17 cellular contexts compared by ENCODE assay signal in the genomic region with DNA sequence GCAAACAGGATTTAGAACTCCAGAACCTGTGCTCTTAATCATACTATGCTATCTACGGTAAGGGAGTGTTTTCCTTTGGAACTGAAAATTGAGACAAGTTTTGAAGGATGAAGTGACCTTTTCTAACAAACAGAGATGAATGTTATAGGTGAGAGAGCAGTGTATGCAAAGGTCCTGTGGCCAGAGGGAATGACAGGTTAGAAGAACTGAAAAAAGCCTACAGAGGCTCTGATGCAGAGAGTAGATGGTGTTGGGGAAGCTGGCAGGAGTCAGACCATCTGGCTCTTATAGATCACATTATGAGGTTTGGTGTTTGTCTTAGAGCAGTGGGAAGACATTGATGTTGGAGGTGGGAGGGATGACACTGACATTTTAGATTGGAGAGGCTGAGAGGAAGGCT. TPM values are rescaled to one million over a fixed set of nuclear protein-coding genes. Genes with fewer than 3 reads are reported as not detected.
DNase-seq lines count a peak whose midpoint lies in the region; ATAC-seq, FAIRE-seq and TF ChIP-seq lines count a peak whose summit lies in the region.
"Had no signal": no experiment of that assay in that cellular context is flagged by ENCODE, and none has a peak within 500 bp of the region (broad histone marks: within the 10 kb centered on the region; RNA-seq: fewer than 3 reads in every experiment).

No MANE protein-coding gene starts in this region.

- H3K23ac ChIP-seq in H1 (ENCODE audit: insufficient read length) = no peak overlapping the region

- 81% methylated on average over 1 of the region's 1 CpG; no CpG with 5 or more reads in 1 of the 2 experiments for WGBS in H1 (ENCODE audit: extremely low coverage in 1 of 2, insufficient coverage in 1 of 2, insufficient read length in 1 of 2, insufficient replicate concordance in 2 of 2, low coverage in 1 of 2, low lambda C conversion rate in 2 of 2, missing lambda C conversion rate in 1 of 2), 2 experiments

- no peak for TF ChIP-seq POLR2A in H1 (IDR thresholded peaks at IDR 0.05; ENCODE audit: control extremely low read depth in 1 of 2, low read depth in 2 of 2, low read length in 2 of 2)

- CTCF ChIA-PET in CD8-positive, alpha-beta T cell (lab: Charles Lee) = interaction anchor here (0.9 to 1.3 kb wide), 2 partner anchors 145 to 157 kb away, joined by 3 to 4 read pairs; no protein-coding TSS in a partner anchor
- CTCF ChIA-PET in H1 (lab: Charles Lee; ENCODE audit: partially characterized antibody) = interaction anchor here (1.3 to 2.5 kb wide), 3 partner anchors 101 to 434 kb away, joined by 3 to 10 read pairs (median 6); no protein-coding TSS in a partner anchor

- peaks cover 0 to 14% of the 10 kb centered on the region in 2 experiments for H4K20me1 ChIP-seq in H1 (replicated peaks in 1 of 2; ENCODE audit: control insufficient read depth in 1 of 2, insufficient read depth in 2 of 2, low read length in 2 of 2)

- no peak overlapping the region for H3K4me3 ChIP-seq in CD8-positive, alpha-beta T cell (ENCODE audit: low read depth, low read length)
- peak overlapping the region in 1 of 4 experiments; percentile 79; a peak in 1 of 8 replicates for H3K4me3 ChIP-seq in H1 (ENCODE audit: extremely low read depth in 1 of 4, insufficient read depth in 2 of 4, low read depth in 3 of 4, low read length in 4 of 4)

- no peak overlapping the region for H2AK5ac ChIP-seq in H1 (ENCODE audit: low read depth, low read length)

- no peak overlapping the region for H3K18ac ChIP-seq in H1 (ENCODE audit: extremely low read depth, low read length)

- H4K8ac ChIP-seq in H1 (ENCODE audit: extremely low read depth, insufficient read depth, low read length) = no peak overlapping the region

- no peak for TF ChIP-seq RAD21 in H1 (IDR thresholded peaks at IDR 0.05 in 1 of 2, conservative IDR thresholded peaks at IDR 0.05 in 1 of 2; ENCODE audit: low read depth in 2 of 2, low read length in 2 of 2)

- H2BK15ac ChIP-seq in H1 (ENCODE audit: low read length) = no peak overlapping the region

- H2AFZ ChIP-seq in H1 (ENCODE audit: low read length) = no peak overlapping the region

- H3K9me3 Mint-ChIP-seq in CD8-positive, alpha-beta T cell = no peaks in the 10 kb centered on the region
- no peaks in the 10 kb centered on the region; the same call in 1 of the 2 replicates for H3K9me3 Mint-ChIP-seq in HFFc6
- peaks cover 6% of the 10 kb centered on the region for H3K9me3 Mint-ChIP-seq in nephron
- H3K9me3 Mint-ChIP-seq: memory B cell had no signal

- no peak overlapping the region for H4K91ac ChIP-seq in H1 (replicated peaks; ENCODE audit: insufficient read length, low read length)

- H3K4me1 ChIP-seq in CD8-positive, alpha-beta T cell (ENCODE audit: insufficient read depth, low read length) = peaks cover 28% of the 10 kb centered on the region
- H3K4me1 ChIP-seq in H1 (replicated peaks in 1 of 4; ENCODE audit: control insufficient read depth in 3 of 4, insufficient read depth in 4 of 4, low read length in 3 of 4) = peaks cover 0 to 5% (median 2%) of the 10 kb centered on the region in 4 experiments; a peak in 6 of 7 replicates

- no peak for TF ChIP-seq CTCF in CD8-positive, alpha-beta T cell (IDR thresholded peaks at IDR 0.05)
- TF ChIP-seq CTCF in HFFc6 (IDR thresholded peaks at IDR 0.05) = no peak
- no peak for TF ChIP-seq CTCF in H1 (IDR thresholded peaks at IDR 0.05; ENCODE audit: control extremely low read depth in 1 of 3, insufficient read depth in 1 of 3, low read depth in 1 of 3, low read length in 3 of 3)
- TF ChIP-seq CTCF in nephron (IDR thresholded peaks at IDR 0.05; ENCODE audit: unreplicated experiment in 3 of 3) = no peak

- no peak overlapping the region for H3K27ac ChIP-seq in CD8-positive, alpha-beta T cell (ENCODE audit: low read depth, low read length)
- H3K27ac ChIP-seq in H1 (ENCODE audit: low read depth, low read length) = no peak overlapping the region
- H3K27ac ChIP-seq: esophagus squamous epithelium, SK-N-MC had no signal

- POLR2A ChIA-PET in CD8-positive, alpha-beta T cell (lab: Charles Lee) = no interaction called here
- POLR2A ChIA-PET in H1 (lab: Charles Lee; ENCODE audit: partially characterized antibody) = interaction anchor here (0.6 to 2.3 kb wide), 2 partner anchors 17 to 81 kb away, joined by 3 to 5 read pairs; no protein-coding TSS in a partner anchor

- no peak overlapping the region for H3K9ac ChIP-seq in H1 (replicated peaks in 1 of 4; ENCODE audit: extremely low read depth in 1 of 4, low read depth in 3 of 4, low read length in 3 of 4)

- H3K79me1 ChIP-seq in H1 (ENCODE audit: low read depth, low read length) = peaks cover 11% of the 10 kb centered on the region

- no peak for ATAC-seq in CD8-positive, alpha-beta T cell

- FAIRE-seq in H1 (lab: Jason Lieb, UNC) = no peak
- FAIRE-seq: G401.6 had no signal

- H2BK12ac ChIP-seq in H1 (ENCODE audit: low read depth, low read length) = no peak overlapping the region

- no peak for TF ChIP-seq EP300 in H1 (IDR thresholded peaks at IDR 0.05; ENCODE audit: borderline replicate concordance in 1 of 2, low read depth in 2 of 2, low read length in 2 of 2)

- no peak overlapping the region for H4K5ac ChIP-seq in H1 (ENCODE audit: insufficient read length, low read depth, low read length)

- H3K79me2 ChIP-seq in H1 (ENCODE audit: control insufficient read depth in 1 of 2, insufficient read depth in 2 of 2, low read length in 2 of 2) = peaks cover 37 to 85% of the 10 kb centered on the region in 2 experiments

- H2BK20ac ChIP-seq in H1 (ENCODE audit: low read length) = no peak overlapping the region

- H3K9me3 ChIP-seq in CD8-positive, alpha-beta T cell (ENCODE audit: low read length) = no peaks in the 10 kb centered on the region
- no peaks in the 10 kb centered on the region for H3K9me3 ChIP-seq in H1 (ENCODE audit: insufficient read depth in 2 of 2, low read depth in 1 of 2, low read length in 1 of 2)
- H3K9me3 ChIP-seq: esophagus squamous epithelium had no signal

- no peak overlapping the region for H3K27ac Mint-ChIP-seq in CD8-positive, alpha-beta T cell
- H3K27ac Mint-ChIP-seq in HFFc6 = no peak overlapping the region
- H3K27ac Mint-ChIP-seq in nephron = no peak overlapping the region
- H3K27ac Mint-ChIP-seq: memory B cell had no signal

- H3K23me2 ChIP-seq in H1 (ENCODE audit: low read depth, low read length) = no peaks in the 10 kb centered on the region

- H3K56ac ChIP-seq in H1 (replicated peaks; ENCODE audit: insufficient read length, low read depth, low read length) = no peak overlapping the region

- no peaks in the 10 kb centered on the region for H3K27me3 Mint-ChIP-seq in CD8-positive, alpha-beta T cell (ENCODE audit: low read depth)
- H3K27me3 Mint-ChIP-seq in HFFc6 (ENCODE audit: insufficient read depth) (peaks cover 1% of the 10 kb centered on the region; the same call in 1 of the 2 replicates), nephron (ENCODE audit: low read depth) (no peaks in the 10 kb centered on the region)
- H3K27me3 Mint-ChIP-seq: memory B cell had no signal

- DNase-seq in CD8-positive, alpha-beta T cell = no peak
- DNase-seq in HFFc6 (no peak), H1 (ENCODE audit: low read depth in 1 of 2, low spot score in 2 of 2) (no peak), SHP77 treated with DMSO at 0.1 percent for 48 hours (lab: John Stamatoyannopoulos, UW) (no peak), DMS 273 treated with DMSO at 0.1 percent for 48 hours (lab: John Stamatoyannopoulos, UW) (no peak), NCI-H1930 (lab: John Stamatoyannopoulos, UW) (no peak)
- DNase-seq: activated CD4-positive, alpha-beta T cell treated with anti-CD3 and anti-CD28 coated beads, Interleukin-2, amount 50 U/mL, for 1 hour; central memory CD4-positive, alpha-beta T cell; esophagus squamous epithelium; NCI-H2029; NCI-H524 treated with DMSO at 0.1 percent for 48 hours; OCI-M1; stimulated activated CD4-positive, alpha-beta T cell treated with anti-CD3 and anti-CD28 coated beads, Interleukin-4, amount 100 ng/mL, for 1 hour had no signal

- H3K4ac ChIP-seq in H1 (replicated peaks; ENCODE audit: insufficient read length, low read depth, low read length) = no peak overlapping the region

- H2BK5ac ChIP-seq in H1 (ENCODE audit: low read depth, low read length) = no peak overlapping the region

- peak overlapping the region; percentile 17 for H3K4me3 Mint-ChIP-seq in CD8-positive, alpha-beta T cell
- peak overlapping the region; percentile 94; the same call in 1 of the 2 replicates for H3K4me3 Mint-ChIP-seq in HFFc6
- peak overlapping the region; percentile 58 to 98 (median 90) for H3K4me3 Mint-ChIP-seq in nephron

- H3K4me2 ChIP-seq in H1 (ENCODE audit: insufficient read depth in 1 of 2, low read depth in 2 of 2, low read length in 2 of 2) = peak overlapping the region; percentile 18 to 87; a peak in 2 of 4 replicates

- no peak overlapping the region for H2BK120ac ChIP-seq in H1 (replicated peaks; ENCODE audit: low read depth, low read length)

- peaks cover 41% of the 10 kb centered on the region for H3K4me1 Mint-ChIP-seq in CD8-positive, alpha-beta T cell (ENCODE audit: low read depth)
- H3K4me1 Mint-ChIP-seq in HFFc6 (ENCODE audit: low read depth) = peaks cover 46% of the 10 kb centered on the region
- H3K4me1 Mint-ChIP-seq in nephron = peaks cover 20% of the 10 kb centered on the region

- no peaks in the 10 kb centered on the region for H3K27me3 ChIP-seq in CD8-positive, alpha-beta T cell (ENCODE audit: insufficient read depth, low read length)
- no peaks in the 10 kb centered on the region for H3K27me3 ChIP-seq in H1 (replicated peaks in 1 of 4; ENCODE audit: control insufficient read depth in 3 of 4, extremely low read depth in 1 of 4, insufficient read depth in 3 of 4, low read length in 3 of 4)
- H3K27me3 ChIP-seq: esophagus squamous epithelium had no signal

- H3K36me3 Mint-ChIP-seq in CD8-positive, alpha-beta T cell = peaks cover 10% of the 10 kb centered on the region
- H3K36me3 Mint-ChIP-seq in HFFc6 (ENCODE audit: low read depth) = peaks cover 14% of the 10 kb centered on the region
- peaks cover 21% of the 10 kb centered on the region for H3K36me3 Mint-ChIP-seq in nephron (ENCODE audit: low read depth)

- no peak overlapping the region for H3K14ac ChIP-seq in H1 (ENCODE audit: insufficient read length)

- intact Hi-C loops in CD8-positive, alpha-beta T cell (cut with DNase I, micrococcal nuclease) = no loop called here

- no peaks in the 10 kb centered on the region for H3K36me3 ChIP-seq in CD8-positive, alpha-beta T cell (ENCODE audit: insufficient read depth, low read length)
- H3K36me3 ChIP-seq in H1 (ENCODE audit: control insufficient read depth in 2 of 4, insufficient read depth in 4 of 4, low read length in 3 of 4) = peaks cover 3 to 13% (median 5%) of the 10 kb centered on the region in 4 experiments; a peak in 5 of 8 replicates

RNA-seq across cellular contexts. Expression of a gene that starts 2.0 kb away (rescaled TPM):
- total RNA-seq in CD8-positive, alpha-beta T cell = 1 to 10 TPM; 6.2 to 7.5 TPM
- total RNA-seq in HFFc6 (2021; fragmentation: NEBNext Ultra II Directional; extraction: Animal tissue kit (Norgen Biotek cat#: 25700)) = 10 to 100 TPM; 12.9 to 16.9 (median 14.7) TPM
- total RNA-seq in H1 (2021; fragmentation: NEBNext Ultra II Directional; extraction: Animal tissue kit (Norgen Biotek cat#: 25700)) = 49.8 and 54.4 TPM in 2 replicates
- polyA plus RNA-seq in H1 (2011; rRNA removed) = 15.2 and 18.4 TPM in 2 replicates
- polyA plus RNA-seq in H1 (2011; cell fraction: cytosol; rRNA removed) = 22.4 TPM
- polyA plus RNA-seq in H1 (2011; cell fraction: nucleus; rRNA removed) = 24.0 TPM
- 40.5 to 53.9 TPM (median 43.9 TPM) in 4 replicates for polyA plus RNA-seq in H1 (2012, experiment 1 of 2)
- 2.9 TPM for polyA plus RNA-seq in H1 (2012, experiment 2 of 2)
- polyA plus RNA-seq in H1 (2013, experiment 1 of 2) = 37.8 TPM
- polyA plus RNA-seq in H1 (2013, experiment 2 of 2) = 38.8 TPM
- 56.2 and 100 TPM in 2 replicates for polyA minus RNA-seq in H1 (2011; rRNA and poly(A)+ RNA removed)
- 18.7 TPM for polyA minus RNA-seq in H1 (2011; cell fraction: cytosol; rRNA and poly(A)+ RNA removed)
- polyA minus RNA-seq in H1 (2011; cell fraction: nucleus; rRNA and poly(A)+ RNA removed) = 107 TPM

Comparison
In these comparisons a context has a peak if more than half of its experiments do, and no peak if none do; other contexts are left out.
1. H3K4me3 Mint-ChIP-seq: peak in every context shown above with its lines; median percentile 94 in HFFc6; 90 in nephron; 17 in CD8-positive, alpha-beta T cell.